In the genomic region with DNA sequence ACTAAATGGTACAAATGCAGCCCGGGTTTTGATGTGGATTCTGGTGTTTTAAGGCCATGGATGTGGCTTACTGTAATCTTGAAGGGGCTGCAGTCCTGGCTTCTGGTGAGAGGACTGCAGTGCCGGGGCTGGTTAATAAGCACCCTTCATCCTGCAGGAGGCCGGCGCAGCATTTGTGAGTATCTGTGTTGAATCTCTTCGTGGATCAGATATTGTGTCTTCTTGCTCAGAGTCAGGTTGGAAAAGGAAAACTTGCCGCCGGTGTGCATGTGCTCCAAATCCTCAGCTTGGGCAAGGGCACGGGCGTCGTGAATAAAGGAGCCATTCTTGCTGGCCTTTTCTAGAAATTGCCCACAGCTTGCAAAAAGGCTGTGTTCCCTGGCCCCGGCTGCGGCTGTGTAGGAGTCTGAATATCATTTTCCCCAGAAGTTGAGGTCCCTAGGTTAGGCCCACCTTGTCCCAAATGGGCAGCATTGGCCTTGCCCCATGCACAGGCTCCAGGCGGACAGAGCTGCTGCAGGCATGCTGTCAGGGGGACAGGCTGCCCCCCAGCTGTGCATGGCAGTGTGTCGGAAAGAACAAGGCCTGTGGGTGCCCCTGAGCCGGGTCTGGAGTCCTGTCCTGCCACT, we compare ENCODE assay signal across 14 cellular contexts. TPM values are rescaled to one million over a fixed set of nuclear protein-coding genes. Genes with fewer than 3 reads are reported as not detected.
DNase-seq lines count a peak whose midpoint lies in the region; ATAC-seq and TF ChIP-seq lines count a peak whose summit lies in the region.
"Had no signal": no experiment of that assay in that cellular context is flagged by ENCODE, and none has a peak within 500 bp of the region (broad histone marks: within the 10 kb centered on the region; RNA-seq: fewer than 3 reads in every experiment).

No MANE protein-coding gene starts in this region.

- H3K9me3 ChIP-seq in sigmoid colon: no peaks in the 10 kb centered on the region
- H3K9me3 ChIP-seq: A549, heart right ventricle, prostate gland, suprapubic skin had no signal

- H3K4me2 ChIP-seq in GM23338: no peak overlapping the region
- H3K4me2 ChIP-seq: A549, KMS-11 had no signal

- H3K79me2 ChIP-seq in GM23338 (replicated peaks; ENCODE audit: insufficient read depth): 0 out of 2 replicates have a peak, but pooled peaks cover 3% of the 10 kb centered on the region

- no peaks in the 10 kb centered on the region for H3K9me3 Mint-ChIP-seq in activated CD4-positive, alpha-beta T cell treated with anti-CD3 and anti-CD28 coated beads, Interleukin-2, amount 10 ng/mL, durations not matched to agents 24 days and 14 days
- H3K9me3 Mint-ChIP-seq in IgD-negative memory B cell (no peaks in the 10 kb centered on the region), GM23338 (no peaks in the 10 kb centered on the region)
- H3K9me3 Mint-ChIP-seq in activated naive CD8-positive, alpha-beta T cell treated with anti-CD3 and anti-CD28 coated beads, Interleukin-2, amount 50 U/mL, for 24 hours: no peaks in the 10 kb centered on the region

- peaks cover 14 to 89% (median 28%) of the 10 kb centered on the region in 4 donors for H3K36me3 ChIP-seq in sigmoid colon
- H3K36me3 ChIP-seq in GM23338 (ENCODE audit: insufficient read depth): peaks cover 8% of the 10 kb centered on the region; the same call in 1 of the 2 replicates

- no peak for ATAC-seq in activated naive CD8-positive, alpha-beta T cell treated with anti-CD3 and anti-CD28 coated beads, Interleukin-2, amount 50 U/mL, for 24 hours
- ATAC-seq in GM21619 (IDR thresholded peaks at IDR 0.05; ENCODE audit: unreplicated experiment) (no peak), GM23338 (no peak)
- ATAC-seq: A549 had no signal

- 0 out of 2 replicates have a peak, but pooled peaks cover 7% of the 10 kb centered on the region for H3F3A ChIP-seq in GM23338 (replicated peaks; ENCODE audit: low read depth)

- DNase-seq in activated CD4-positive, alpha-beta T cell treated with anti-CD3 and anti-CD28 coated beads, Interleukin-2, amount 10 ng/mL, durations not matched to agents 24 days and 14 days: no peak
- no peak for DNase-seq in activated CD4-positive, alpha-beta T cell treated with anti-CD3 and anti-CD28 coated beads, Interleukin-2, amount 50 U/mL, for 4 hours
- no peak for DNase-seq in activated naive CD8-positive, alpha-beta T cell treated with anti-CD3 and anti-CD28 coated beads, Interleukin-2, amount 50 U/mL, for 24 hours
- DNase-seq in sigmoid colon: peak; percentile 58
- DNase-seq in GM13976 (ENCODE audit: low spot score): no peak
- no peak for DNase-seq in GM23338 (ENCODE audit: low spot score)
- DNase-seq: NCI-H446 treated with DMSO at 0.1 percent for 48 hours had no signal

- peak overlapping the region; percentile 95 for H3K4me3 Mint-ChIP-seq in activated CD4-positive, alpha-beta T cell treated with anti-CD3 and anti-CD28 coated beads, Interleukin-2, amount 10 ng/mL, durations not matched to agents 24 days and 14 days
- H3K4me3 Mint-ChIP-seq in IgD-negative memory B cell: peak overlapping the region; percentile 15 to 99 (median 88)
- H3K4me3 Mint-ChIP-seq in activated naive CD8-positive, alpha-beta T cell treated with anti-CD3 and anti-CD28 coated beads, Interleukin-2, amount 50 U/mL, for 24 hours: peak overlapping the region; percentile 83
- no peak overlapping the region for H3K4me3 Mint-ChIP-seq in GM23338

- H3K4me3 ChIP-seq in sigmoid colon (no peak overlapping the region), GM23338 (no peak overlapping the region)
- H3K4me3 ChIP-seq: A549, prostate gland had no signal

- no peak overlapping the region for H2AFZ ChIP-seq in GM23338

- H3K27ac ChIP-seq in sigmoid colon (no peak overlapping the region), GM23338 (ENCODE audit: low read depth) (no peak overlapping the region)
- H3K27ac ChIP-seq: A549, KMS-11, prostate gland, suprapubic skin had no signal

- TF ChIP-seq CTCF in sigmoid colon (IDR thresholded peaks at IDR 0.05) (no peak), GM13976 (IDR thresholded peaks at IDR 0.05; ENCODE audit: borderline replicate concordance, control extremely low read depth, extremely low read depth, insufficient read depth, missing control alignments) (no peak), GM23338 (conservative IDR thresholded peaks at IDR 0.05; ENCODE audit: low read depth in 2 of 2) (no peak)

- peaks cover 20% of the 10 kb centered on the region for H3K4me1 Mint-ChIP-seq in activated CD4-positive, alpha-beta T cell treated with anti-CD3 and anti-CD28 coated beads, Interleukin-2, amount 10 ng/mL, durations not matched to agents 24 days and 14 days
- H3K4me1 Mint-ChIP-seq in IgD-negative memory B cell: peaks cover 30 to 33% (median 32%) of the 10 kb centered on the region in 3 donors
- peaks cover 30% of the 10 kb centered on the region for H3K4me1 Mint-ChIP-seq in activated naive CD8-positive, alpha-beta T cell treated with anti-CD3 and anti-CD28 coated beads, Interleukin-2, amount 50 U/mL, for 24 hours
- peaks cover 10% of the 10 kb centered on the region; the same call in 2 of the 3 replicates for H3K4me1 Mint-ChIP-seq in GM23338

- peak overlapping the region; percentile 49 for H3K27ac Mint-ChIP-seq in activated CD4-positive, alpha-beta T cell treated with anti-CD3 and anti-CD28 coated beads, Interleukin-2, amount 10 ng/mL, durations not matched to agents 24 days and 14 days
- H3K27ac Mint-ChIP-seq in IgD-negative memory B cell (peak overlapping the region; percentile 84 to 100 (median 95)), GM23338 (no peak overlapping the region; the same call in 1 of the 2 replicates)
- H3K27ac Mint-ChIP-seq in activated naive CD8-positive, alpha-beta T cell treated with anti-CD3 and anti-CD28 coated beads, Interleukin-2, amount 50 U/mL, for 24 hours: peak overlapping the region; percentile 89

- TF ChIP-seq EP300 in sigmoid colon (IDR thresholded peaks at IDR 0.05): no peak

- H3K36me3 Mint-ChIP-seq in activated CD4-positive, alpha-beta T cell treated with anti-CD3 and anti-CD28 coated beads, Interleukin-2, amount 10 ng/mL, durations not matched to agents 24 days and 14 days (ENCODE audit: low read depth): peaks cover 57% of the 10 kb centered on the region
- H3K36me3 Mint-ChIP-seq in IgD-negative memory B cell (peaks cover 9% of the 10 kb centered on the region), GM23338 (ENCODE audit: low read depth) (peaks cover 70% of the 10 kb centered on the region)
- H3K36me3 Mint-ChIP-seq in activated naive CD8-positive, alpha-beta T cell treated with anti-CD3 and anti-CD28 coated beads, Interleukin-2, amount 50 U/mL, for 24 hours (ENCODE audit: low read depth): peaks cover 40% of the 10 kb centered on the region

- no peaks in the 10 kb centered on the region; the same call in none of the 2 replicates for H4K20me1 ChIP-seq in GM23338 (replicated peaks; ENCODE audit: insufficient read depth)

- intact Hi-C loops in activated CD4-positive, alpha-beta T cell treated with anti-CD3 and anti-CD28 coated beads, Interleukin-2, amount 10 ng/mL, durations not matched to agents 24 days and 14 days (cut with micrococcal nuclease): no loop called here
- intact Hi-C loops in sigmoid colon (cut with DNase I): loop anchor here (10.0 kb wide), 1 partner anchor 330 kb away; no protein-coding TSS in a partner anchor

- peaks cover 0 to 8% (median 0%) of the 10 kb centered on the region in 4 donors for H3K4me1 ChIP-seq in sigmoid colon
- H3K4me1 ChIP-seq in GM23338 (ENCODE audit: insufficient read depth): no peaks in the 10 kb centered on the region
- H3K4me1 ChIP-seq: A549, prostate gland had no signal

- no peaks in the 10 kb centered on the region for H3K27me3 ChIP-seq in sigmoid colon
- no peaks in the 10 kb centered on the region for H3K27me3 ChIP-seq in GM23338 (ENCODE audit: insufficient read depth)
- H3K27me3 ChIP-seq: heart right ventricle, suprapubic skin had no signal

- H3K9me2 ChIP-seq in GM23338 (ENCODE audit: insufficient read depth): no peaks in the 10 kb centered on the region

- WGBS in sigmoid colon, 2 donors: 93 to 95% methylated on average over 15 of the region's 15 CpGs

- no peaks in the 10 kb centered on the region for H3K27me3 Mint-ChIP-seq in activated CD4-positive, alpha-beta T cell treated with anti-CD3 and anti-CD28 coated beads, Interleukin-2, amount 10 ng/mL, durations not matched to agents 24 days and 14 days
- H3K27me3 Mint-ChIP-seq in IgD-negative memory B cell: no peaks in the 10 kb centered on the region
- no peaks in the 10 kb centered on the region for H3K27me3 Mint-ChIP-seq in activated naive CD8-positive, alpha-beta T cell treated with anti-CD3 and anti-CD28 coated beads, Interleukin-2, amount 50 U/mL, for 24 hours
- peaks cover 7% of the 10 kb centered on the region for H3K27me3 Mint-ChIP-seq in GM23338 (ENCODE audit: insufficient read depth, low read depth, poor library complexity)

- in situ Hi-C loops in GM13976 (cut with MboI; ENCODE audit: low sequenced_read_pairs, unreplicated experiment): loop anchor here (10.0 to 25.0 kb wide), 3 partner anchors 90 to 642 kb away; no protein-coding TSS in a partner anchor

- no peak for TF ChIP-seq POLR2A in sigmoid colon (IDR thresholded peaks at IDR 0.05)

TF ChIP-seq in GM23338, 12 proteins besides CTCF, POLR2A, EP300 and RAD21 (continues in another document):
- TF ChIP-seq POLR2AphosphoS5 (IDR thresholded peaks at IDR 0.05; ENCODE audit: low read depth): no peak
- TF ChIP-seq STAT1 (IDR thresholded peaks at IDR 0.05; ENCODE audit: unreplicated experiment): no peak

RNA-seq across cellular contexts. Expression of a gene that starts 28.9 kb away (rescaled TPM):
- 107 and 112 TPM in 2 replicates for total RNA-seq in activated CD4-positive, alpha-beta T cell treated with anti-CD3 and anti-CD28 coated beads, Interleukin-2, amount 10 ng/mL, durations not matched to agents 24 days and 14 days
- polyA plus RNA-seq in IgD-negative memory B cell (22.8 TPM), sigmoid colon (10 to 100 TPM in 1 of 3 donors, 1 to 10 TPM in 2; 6.9 to 20.5 (median 8.4) TPM), GM23338 (2016; fragmentation: Nextera tagmentation; extraction: Ambion mirVana) (4.0 and 4.3 TPM in 2 replicates)
- 10 to 100 TPM; 18.9 to 21.6 (median 20.0) TPM for total RNA-seq in sigmoid colon
- total RNA-seq in GM23338 (2014; rRNA removed; shearing (Covaris generic)): 7.7 and 15.5 TPM in 2 replicates

RNA-seq across cellular contexts. Expression of a gene that starts 39.9 kb away (rescaled TPM):
- total RNA-seq in activated CD4-positive, alpha-beta T cell treated with anti-CD3 and anti-CD28 coated beads, Interleukin-2, amount 10 ng/mL, durations not matched to agents 24 days and 14 days: 60.5 and 62.8 TPM in 2 replicates
- polyA plus RNA-seq in IgD-negative memory B cell (79.5 TPM), sigmoid colon (10 to 100 TPM; 33.0 to 46.5 (median 40.2) TPM), GM23338 (2016; fragmentation: Nextera tagmentation; extraction: Ambion mirVana) (49.6 and 60.3 TPM in 2 replicates)
- 10 to 100 TPM; 21.3 to 33.9 (median 25.2) TPM for total RNA-seq in sigmoid colon
- total RNA-seq in GM23338 (2014; rRNA removed; shearing (Covaris generic)): 58.6 and 68.0 TPM in 2 replicates
